In the genomic region with DNA sequence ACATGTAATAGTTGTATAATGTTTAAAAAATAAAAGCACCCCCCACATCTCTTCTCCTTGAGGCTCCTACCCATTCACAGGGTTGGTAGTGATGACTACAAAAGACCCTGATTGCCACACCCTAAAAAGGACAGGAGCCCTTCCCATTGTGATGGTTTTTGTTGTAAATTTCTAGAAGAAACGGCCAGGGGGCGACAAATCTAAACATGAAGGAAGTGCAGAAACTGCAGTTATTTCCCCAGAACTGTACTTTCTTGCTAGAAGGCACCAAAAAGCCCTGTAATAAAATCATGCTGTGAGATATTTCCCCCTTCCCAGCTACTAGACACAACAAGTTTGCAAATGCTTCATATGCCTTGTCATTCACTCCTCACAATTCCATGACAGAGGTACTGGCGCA, we compare ENCODE assay signal across 8 cellular contexts. TPM values are rescaled to one million over a fixed set of nuclear protein-coding genes. Genes with fewer than 3 reads are reported as not detected.
DNase-seq lines count a peak whose midpoint lies in the region; ATAC-seq and TF ChIP-seq lines count a peak whose summit lies in the region.

No MANE protein-coding gene starts in this region.

- H3K36me3 Mint-ChIP-seq in activated CD8-positive, alpha-beta T cell treated with anti-CD3 and anti-CD28 coated beads for 36 hours (ENCODE audit: low read depth): no peaks in the 10 kb centered on the region

- H3K27ac ChIP-seq in DND-41 (ENCODE audit: low read length): no peak overlapping the region

- H4K20me1 ChIP-seq in DND-41 (ENCODE audit: insufficient read depth, low read length): no peaks in the 10 kb centered on the region

- H3K27ac Mint-ChIP-seq in activated CD8-positive, alpha-beta T cell treated with anti-CD3 and anti-CD28 coated beads for 36 hours: no peak overlapping the region

- POLR2A ChIA-PET in activated CD8-positive, alpha-beta T cell treated with anti-CD3 and anti-CD28 coated beads for 36 hours (lab: Charles Lee): no interaction called here

- no peaks in the 10 kb centered on the region for H3K79me2 ChIP-seq in DND-41 (ENCODE audit: insufficient read depth, low read length)

- H3K9ac ChIP-seq in DND-41 (ENCODE audit: low read depth, low read length): no peak overlapping the region

- intact Hi-C loops in activated CD8-positive, alpha-beta T cell treated with anti-CD3 and anti-CD28 coated beads for 36 hours (cut with micrococcal nuclease): no loop called here

- H3K4me1 Mint-ChIP-seq in activated CD8-positive, alpha-beta T cell treated with anti-CD3 and anti-CD28 coated beads for 36 hours (ENCODE audit: low read depth): no peaks in the 10 kb centered on the region

- DNase-seq in DND-41 (peak; percentile 39), KG1 (lab: John Stamatoyannopoulos, UW) (peak; percentile 18), lung microvascular endothelial cell (ENCODE audit: low read depth in 2 of 2) (peak; percentile 33 to 64)
- peak; percentile 36 for DNase-seq in activated CD8-positive, alpha-beta T cell treated with anti-CD3 and anti-CD28 coated beads for 36 hours
- DNase-seq in stimulated activated naive CD4-positive, alpha-beta T cell (lab: John Stamatoyannopoulos, UW): no peak

- CTCF ChIA-PET in activated CD8-positive, alpha-beta T cell treated with anti-CD3 and anti-CD28 coated beads for 36 hours (lab: Charles Lee): interaction anchor here (0.7 to 1.7 kb wide), 7 partner anchors 12 to 186 kb away, joined by 3 to 6 read pairs (median 3); no protein-coding TSS in a partner anchor

- peak; percentile 68; the same call in 2 of the 3 replicates for ATAC-seq in DND-41 (ENCODE audit: insufficient read depth, low read depth)
- ATAC-seq in activated CD8-positive, alpha-beta T cell treated with anti-CD3 and anti-CD28 coated beads for 36 hours: no peak
- no peak for ATAC-seq in GM21367 (IDR thresholded peaks at IDR 0.05; ENCODE audit: unreplicated experiment)
- no peak for ATAC-seq in GM18861 (IDR thresholded peaks at IDR 0.05; ENCODE audit: unreplicated experiment)
- no peak for ATAC-seq in GM21786 (IDR thresholded peaks at IDR 0.05; ENCODE audit: unreplicated experiment)

- peaks cover 9% of the 10 kb centered on the region for H3K27me3 Mint-ChIP-seq in activated CD8-positive, alpha-beta T cell treated with anti-CD3 and anti-CD28 coated beads for 36 hours

- no peaks in the 10 kb centered on the region for H3K9me3 Mint-ChIP-seq in activated CD8-positive, alpha-beta T cell treated with anti-CD3 and anti-CD28 coated beads for 36 hours

- H3K9me3 ChIP-seq in DND-41 (ENCODE audit: insufficient read depth, low read length, severe bottlenecking): no peaks in the 10 kb centered on the region

- H3K4me3 Mint-ChIP-seq in activated CD8-positive, alpha-beta T cell treated with anti-CD3 and anti-CD28 coated beads for 36 hours: no peak overlapping the region

- peak; percentile 53 for TF ChIP-seq CTCF in DND-41 (IDR thresholded peaks at IDR 0.05; ENCODE audit: borderline replicate concordance, extremely low read depth, low read length, poor library complexity, severe bottlenecking)
- TF ChIP-seq CTCF in activated CD8-positive, alpha-beta T cell treated with anti-CD3 and anti-CD28 coated beads for 36 hours (IDR thresholded peaks at IDR 0.05): no peak

- peaks cover 10% of the 10 kb centered on the region for H3K27me3 ChIP-seq in DND-41 (ENCODE audit: insufficient read depth, low read length, poor library complexity)

- H3K4me2 ChIP-seq in DND-41 (ENCODE audit: insufficient read depth, low read length): no peak overlapping the region

- H3K4me3 ChIP-seq in DND-41 (ENCODE audit: low read depth in 1 of 2, low read length in 2 of 2): no peak overlapping the region

- no peaks in the 10 kb centered on the region for H3K4me1 ChIP-seq in DND-41 (ENCODE audit: insufficient read depth, low read length)

- no peaks in the 10 kb centered on the region for H3K36me3 ChIP-seq in DND-41 (ENCODE audit: insufficient read depth, low read length)

- no peak overlapping the region for H2AFZ ChIP-seq in DND-41 (ENCODE audit: low read depth, low read length)

RNA-seq across cellular contexts. Expression of a gene that starts 10.8 kb away (rescaled TPM):
- total RNA-seq in activated CD8-positive, alpha-beta T cell treated with anti-CD3 and anti-CD28 coated beads for 36 hours: 1 to 10 TPM; 7.0 to 8.1 TPM
- 3.0 and 6.5 TPM in 2 replicates for total RNA-seq in lung microvascular endothelial cell

RNA-seq across cellular contexts. Expression of a gene that starts 17.7 kb away (rescaled TPM):
- total RNA-seq in activated CD8-positive, alpha-beta T cell treated with anti-CD3 and anti-CD28 coated beads for 36 hours: 10 to 100 TPM; 34.8 to 36.8 TPM
- 12.5 and 17.0 TPM in 2 replicates for total RNA-seq in lung microvascular endothelial cell

Comparison
In these comparisons a context has a peak if more than half of its experiments do, and no peak if none do; other contexts are left out.
1. DNase-seq: peak in DND-41 (single experiment), KG1 (single experiment), activated CD8-positive, alpha-beta T cell treated with anti-CD3 and anti-CD28 coated beads for 36 hours (single experiment) and lung microvascular endothelial cell (2 of 2); none in stimulated activated naive CD4-positive, alpha-beta T cell (0 of 6).